27 cellular contexts compared by ENCODE assay signal in genomic region chr1:6409733-6410132, GRCh38. TPM values are rescaled to one million over a fixed set of nuclear protein-coding genes. Genes with fewer than 3 reads are reported as not detected.
"Had no signal": no experiment of that assay in that cellular context is flagged by ENCODE, and none has a peak within 500 bp of the region (broad histone marks: within the 10 kb centered on the region; RNA-seq: fewer than 3 reads in every experiment).

No MANE protein-coding gene starts in this region.

- H3K4me1 ChIP-seq: testis, thyroid gland, upper lobe of right lung, uterus, vagina had no signal

- H3K9me3 ChIP-seq: stomach, suprapubic skin, testis, thoracic aorta, thyroid gland, tibial artery, tibial nerve, transverse colon, upper lobe of left lung, upper lobe of right lung, uterus, vagina had no signal

- ATAC-seq: stimulated activated effector memory CD8-positive, alpha-beta T cell treated with anti-CD3 and anti-CD28 coated beads, Interleukin-12 subunit alpha, Interleukin-12 subunit beta, amount 100 ng/mL, for 72 hours; stimulated activated memory B cell treated with anti-CD40 and anti-IgM and Interleukin-4, amounts not matched to agents 10 μg/mL and 1 μg/mL and 100 μg/mL, for 72 hours; stimulated activated naive B cell treated with anti-CD40 and anti-IgM and Interleukin-4, amounts not matched to agents 10 μg/mL and 1 μg/mL and 100 μg/mL, for 72 hours; stimulated activated naive CD8-positive, alpha-beta T cell treated with anti-CD3 and anti-CD28 coated beads, Interleukin-15, amount 100 ng/mL, for 72 hours; stimulated activated naive CD8-positive, alpha-beta T cell treated with anti-CD3 and anti-CD28 coated beads, Interleukin-15, Interleukin-2, amounts not matched to agents 100 U/mL and 50 U/mL, for 24 hours; upper lobe of right lung had no signal

- H3K27me3 ChIP-seq: testis, upper lobe of left lung, vagina had no signal

- H3K36me3 ChIP-seq: stomach, suprapubic skin, thoracic aorta, thyroid gland, tibial artery, tibial nerve, transverse colon, upper lobe of left lung, upper lobe of right lung, uterus, vagina had no signal

- H3K27ac ChIP-seq: stomach, suprapubic skin, testis, thoracic aorta, thyroid gland, tibial artery, tibial nerve, upper lobe of left lung, upper lobe of right lung, uterus, vagina had no signal

- H3K4me3 ChIP-seq: stomach, suprapubic skin, testis, thoracic aorta, thyroid gland, tibial artery, tibial nerve, transverse colon, upper lobe of left lung, upper lobe of right lung, uterus, vagina had no signal

- DNase-seq: stimulated activated CD4-positive, alpha-beta T cell treated with anti-CD3 and anti-CD28 coated beads, Interleukin-2, amount 100 ng/mL, for 48 hours; stimulated activated CD4-positive, alpha-beta T cell treated with anti-CD3 and anti-CD28 coated beads, Interleukin-4, amount 100 ng/mL, for 1 hour; stimulated activated CD4-positive, alpha-beta T cell treated with anti-CD3 and anti-CD28 coated beads, Interleukin-4, amount 100 ng/mL, for 24 hours; stimulated activated CD4-positive, alpha-beta T cell treated with anti-CD3 and anti-CD28 coated beads, Interleukin-4, amount 100 ng/mL, for 4 hours; stimulated activated CD8-positive, alpha-beta memory T cell treated with anti-CD3 and anti-CD28 coated beads, Interleukin-4, amount 100 ng/mL, for 48 hours; stimulated activated naive B cell treated with anti-CD40 and anti-IgM and Interleukin-4, amounts not matched to agents 10 μg/mL and 1 μg/mL and 100 μg/mL, for 72 hours; stimulated activated naive CD4-positive, alpha-beta T cell; stimulated activated naive CD4-positive, alpha-beta T cell treated with Interleukin-2 at 50 U/mL for 16 hours; stimulated activated naive CD8-positive, alpha-beta T cell treated with anti-CD3 and anti-CD28 coated beads, Interleukin-15, amount 100 ng/mL, for 72 hours; stimulated activated naive CD8-positive, alpha-beta T cell treated with anti-CD3 and anti-CD28 coated beads, Interleukin-15, Interleukin-2, amounts not matched to agents 100 U/mL and 50 U/mL, for 24 hours; stomach; substantia nigra; testis; thyroid gland; tibial artery; transverse colon; upper lobe of left lung; upper lobe of right lung; uterus had no signal

- FAIRE-seq: urothelium cell line had no signal

RNA-seq across cellular contexts. Expression of gene HES2, which starts 10.0 kb away (rescaled TPM):
- total RNA-seq: temporal lobe, thoracic aorta, thyroid gland, tibial nerve had no signal

RNA-seq across cellular contexts. Expression of gene ESPN, which starts 14.8 kb away (rescaled TPM):
- total RNA-seq: thoracic aorta had no signal
